14 cellular contexts compared by ENCODE assay signal in genomic region chr13:101773062-101773461, GRCh38.
"Had no signal": no experiment of that assay in that cellular context is flagged by ENCODE, and none has a peak within 500 bp of the region (broad histone marks: within the 10 kb centered on the region; RNA-seq: fewer than 3 reads in every experiment).

No MANE protein-coding gene starts in this region.

- H3K36me3 ChIP-seq: neutrophil, tibial artery had no signal

- H3K27me3 ChIP-seq: neutrophil, tibial artery had no signal

- H3K27ac ChIP-seq: coronary artery, neutrophil, tibial artery had no signal

- DNase-seq: activated B cell treated with CpG ODN at 0.5 μM for 24 hours; activated CD4-positive, alpha-beta T cell treated with anti-CD3 and anti-CD28 coated beads, Interleukin-2, amount 10 ng/mL, durations not matched to agents 24 days and 14 days; activated naive CD4-positive, alpha-beta T cell treated with Interleukin-2 at 50 U/mL for 16 hours; activated naive CD8-positive, alpha-beta T cell treated with anti-CD3 and anti-CD28 coated beads, Interleukin-2, amount 50 U/mL, for 24 hours; caudate nucleus; effector memory CD4-positive, alpha-beta T cell; naive thymus-derived CD4-positive, alpha-beta T cell; right cardiac atrium; T-helper 2 cell; tibial artery had no signal

- H3K4me2 ChIP-seq: smooth muscle cell had no signal

- ATAC-seq: activated naive CD8-positive, alpha-beta T cell treated with anti-CD3 and anti-CD28 coated beads, Interleukin-2, amount 50 U/mL, for 24 hours; naive thymus-derived CD4-positive, alpha-beta T cell; right cardiac atrium; stimulated activated memory B cell treated with anti-CD40 and anti-IgM and Interleukin-4, amounts not matched to agents 10 μg/mL and 1 μg/mL and 100 μg/mL, for 72 hours had no signal

- H3K4me1 ChIP-seq: tibial artery had no signal

- H3K9me3 ChIP-seq: neutrophil, tibial artery had no signal

- H3K4me3 ChIP-seq: coronary artery, smooth muscle cell, tibial artery had no signal
